28 cellular contexts compared by ENCODE assay signal in genomic region chr13:86714495-86714894, GRCh38.
"Had no signal": no experiment of that assay in that cellular context is flagged by ENCODE, and none has a peak within 500 bp of the region (broad histone marks: within the 10 kb centered on the region; RNA-seq: fewer than 3 reads in every experiment).

No MANE protein-coding gene starts in this region.

- H3K27me3 ChIP-seq: ovary, right lobe of liver, sigmoid colon, stomach, thyroid gland, transverse colon, upper lobe of left lung, vagina had no signal

- H3K27ac Mint-ChIP-seq: naive thymus-derived CD8-positive, alpha-beta T cell; natural killer cell treated with Interleukin-12 subunit alpha and Interleukin-12 subunit beta and Interleukin-15 and Interleukin-18, amount 100 ng/mL, for 72 hours; nephron progenitor cell; progenitor cell of endocrine pancreas; stimulated activated effector memory CD8-positive, alpha-beta T cell treated with anti-CD3 and anti-CD28 coated beads, Interleukin-12 subunit alpha, Interleukin-12 subunit beta, amount 100 ng/mL, for 72 hours; stimulated activated naive B cell treated with anti-CD40 and anti-IgM and Interleukin-4, amounts not matched to agents 10 μg/mL and 1 μg/mL and 100 μg/mL, for 72 hours; stimulated activated naive CD8-positive, alpha-beta T cell treated with anti-CD3 and anti-CD28 coated beads, Interleukin-15, Interleukin-2, amounts not matched to agents 100 ng/mL and 50 ng/mL, for 24 hours had no signal

- H3K36me3 ChIP-seq: ovary, right lobe of liver, sigmoid colon, stomach, thoracic aorta, thyroid gland, transverse colon, upper lobe of left lung, vagina had no signal

- H3K9me3 ChIP-seq: ovary, psoas muscle, right lobe of liver, sigmoid colon, stomach, thoracic aorta, thyroid gland, transverse colon, upper lobe of left lung, vagina had no signal

- H3K4me3 Mint-ChIP-seq: naive thymus-derived CD8-positive, alpha-beta T cell; natural killer cell treated with Interleukin-12 subunit alpha and Interleukin-12 subunit beta and Interleukin-15 and Interleukin-18, amount 100 ng/mL, for 72 hours; nephron progenitor cell; neural crest cell; stimulated activated effector memory CD8-positive, alpha-beta T cell treated with anti-CD3 and anti-CD28 coated beads, Interleukin-12 subunit alpha, Interleukin-12 subunit beta, amount 100 ng/mL, for 72 hours; stimulated activated naive B cell treated with anti-CD40 and anti-IgM and Interleukin-4, amounts not matched to agents 10 μg/mL and 1 μg/mL and 100 μg/mL, for 72 hours; stimulated activated naive CD8-positive, alpha-beta T cell treated with anti-CD3 and anti-CD28 coated beads, Interleukin-15, Interleukin-2, amounts not matched to agents 100 ng/mL and 50 ng/mL, for 24 hours had no signal

- H3K4me1 Mint-ChIP-seq: naive thymus-derived CD8-positive, alpha-beta T cell; nephron progenitor cell; neural crest cell; stimulated activated effector memory CD8-positive, alpha-beta T cell treated with anti-CD3 and anti-CD28 coated beads, Interleukin-12 subunit alpha, Interleukin-12 subunit beta, amount 100 ng/mL, for 72 hours; stimulated activated naive B cell treated with anti-CD40 and anti-IgM and Interleukin-4, amounts not matched to agents 10 μg/mL and 1 μg/mL and 100 μg/mL, for 72 hours had no signal

- H3K4me3 ChIP-seq: ovary, psoas muscle, right lobe of liver, sigmoid colon, stomach, thoracic aorta, thyroid gland, transverse colon, upper lobe of left lung, vagina had no signal

- H3K27me3 Mint-ChIP-seq: naive thymus-derived CD8-positive, alpha-beta T cell; natural killer cell treated with Interleukin-12 subunit alpha and Interleukin-12 subunit beta and Interleukin-15 and Interleukin-18, amount 100 ng/mL, for 72 hours; progenitor cell of endocrine pancreas; stimulated activated naive B cell treated with anti-CD40 and anti-IgM and Interleukin-4, amounts not matched to agents 10 μg/mL and 1 μg/mL and 100 μg/mL, for 72 hours; stimulated activated naive CD8-positive, alpha-beta T cell treated with anti-CD3 and anti-CD28 coated beads, Interleukin-15, Interleukin-2, amounts not matched to agents 100 ng/mL and 50 ng/mL, for 24 hours had no signal

- H3K36me3 Mint-ChIP-seq: naive thymus-derived CD8-positive, alpha-beta T cell; natural killer cell treated with Interleukin-12 subunit alpha and Interleukin-12 subunit beta and Interleukin-15 and Interleukin-18, amount 100 ng/mL, for 72 hours; stimulated activated effector memory CD8-positive, alpha-beta T cell treated with anti-CD3 and anti-CD28 coated beads, Interleukin-12 subunit alpha, Interleukin-12 subunit beta, amount 100 ng/mL, for 72 hours; stimulated activated naive B cell treated with anti-CD40 and anti-IgM and Interleukin-4, amounts not matched to agents 10 μg/mL and 1 μg/mL and 100 μg/mL, for 72 hours had no signal

- H3K9me3 Mint-ChIP-seq: nephron progenitor cell, neural crest cell had no signal

- H2AFZ ChIP-seq: parathyroid adenoma had no signal

- H3K27ac ChIP-seq: ovary, parathyroid adenoma, psoas muscle, right lobe of liver, sigmoid colon, stomach, thoracic aorta, thyroid gland, transverse colon, upper lobe of left lung, vagina had no signal

- ATAC-seq: naive thymus-derived CD8-positive, alpha-beta T cell; natural killer cell treated with Interleukin-12 subunit alpha and Interleukin-12 subunit beta and Interleukin-15 and Interleukin-18, amount 100 ng/mL, for 72 hours; psoas muscle; right cardiac atrium; right lobe of liver; stimulated activated effector memory CD8-positive, alpha-beta T cell treated with anti-CD3 and anti-CD28 coated beads, Interleukin-12 subunit alpha, Interleukin-12 subunit beta, amount 100 ng/mL, for 72 hours; stimulated activated naive B cell treated with anti-CD40 and anti-IgM and Interleukin-4, amounts not matched to agents 10 μg/mL and 1 μg/mL and 100 μg/mL, for 72 hours had no signal

- H3K9ac ChIP-seq: parathyroid adenoma had no signal

- H3K79me2 ChIP-seq: parathyroid adenoma had no signal

- H3K4me1 ChIP-seq: parathyroid adenoma, psoas muscle, right lobe of liver, sigmoid colon, stomach, thyroid gland, transverse colon, upper lobe of left lung, vagina had no signal

- DNase-seq: naive thymus-derived CD8-positive, alpha-beta T cell; nephron progenitor cell; occipital lobe; ovary; posterior cingulate gyrus; psoas muscle; right cardiac atrium; right lobe of liver; sigmoid colon; small intestine; stimulated activated CD4-positive, alpha-beta T cell treated with anti-CD3 and anti-CD28 coated beads, Interleukin-15, amount 100 ng/mL, for 24 hours; stimulated activated CD4-positive, alpha-beta T cell treated with anti-CD3 and anti-CD28 coated beads, Interleukin-2, amount 100 ng/mL, for 24 hours; stimulated activated CD4-positive, alpha-beta T cell treated with anti-CD3 and anti-CD28 coated beads, Interleukin-2, amount 100 ng/mL, for 48 hours; stimulated activated CD4-positive, alpha-beta T cell treated with anti-CD3 and anti-CD28 coated beads, Interleukin-4, amount 100 ng/mL, for 24 hours; stimulated activated naive B cell treated with anti-CD40 and anti-IgM and Interleukin-4, amounts not matched to agents 10 μg/mL and 1 μg/mL and 100 μg/mL, for 72 hours; stimulated activated naive CD4-positive, alpha-beta T cell treated with Interleukin-2 at 50 U/mL for 16 hours; stomach; thyroid gland; transverse colon; upper lobe of left lung had no signal
